1 cellular context compared by ENCODE assay signal in genomic region chr1:204454476-204454875, GRCh38.
TF ChIP-seq lines count a peak whose summit lies in the region.

No MANE protein-coding gene starts in this region.

TF ChIP-seq in H1, 55 proteins besides CTCF, POLR2A, EP300 and RAD21:
- no peak for TF ChIP-seq GTF2F1 (IDR thresholded peaks at IDR 0.05; ENCODE audit: borderline replicate concordance, low read depth, low read length)
- no peak for TF ChIP-seq GABPA (IDR thresholded peaks at IDR 0.05; ENCODE audit: borderline replicate concordance, insufficient read depth, low read length)
- no peak for TF ChIP-seq BCL11A (IDR thresholded peaks at IDR 0.05; ENCODE audit: low read depth in 2 of 2, low read length in 2 of 2)
- TF ChIP-seq, protein P1, sequence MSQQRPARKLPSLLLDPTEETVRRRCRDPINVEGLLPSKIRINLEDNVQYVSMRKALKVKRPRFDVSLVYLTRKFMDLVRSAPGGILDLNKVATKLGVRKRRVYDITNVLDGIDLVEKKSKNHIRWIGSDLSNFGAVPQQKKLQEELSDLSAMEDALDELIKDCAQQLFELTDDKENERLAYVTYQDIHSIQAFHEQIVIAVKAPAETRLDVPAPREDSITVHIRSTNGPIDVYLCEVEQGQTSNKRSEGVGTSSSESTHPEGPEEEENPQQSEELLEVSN (IDR thresholded peaks at IDR 0.05): no peak
- TF ChIP-seq SIN3A (conservative IDR thresholded peaks at IDR 0.05 in 1 of 2, IDR thresholded peaks at IDR 0.05 in 1 of 2; ENCODE audit: low read depth in 1 of 2, low read length in 2 of 2): no peak
- TF ChIP-seq BACH1 (IDR thresholded peaks at IDR 0.05; ENCODE audit: low read length): no peak
- TF ChIP-seq SIX5 (IDR thresholded peaks at IDR 0.05; ENCODE audit: low read depth, low read length): no peak
- no peak for TF ChIP-seq NANOG (IDR thresholded peaks at IDR 0.05; ENCODE audit: insufficient read depth, low read depth, low read length, poor library complexity, severe bottlenecking)
- TF ChIP-seq SAP30 (IDR thresholded peaks at IDR 0.05; ENCODE audit: insufficient read depth, insufficient replicate concordance, low read length): no peak
- no peak for TF ChIP-seq CEBPB (IDR thresholded peaks at IDR 0.05; ENCODE audit: low read depth, low read length)
- no peak for TF ChIP-seq KDM5A (IDR thresholded peaks at IDR 0.05; ENCODE audit: low read length)
- no peak for TF ChIP-seq RFX5 (IDR thresholded peaks at IDR 0.05; ENCODE audit: borderline replicate concordance, low read depth, low read length)
- no peak for TF ChIP-seq POU5F1 (IDR thresholded peaks at IDR 0.05; ENCODE audit: low read depth, low read length)
- TF ChIP-seq, protein P2, sequence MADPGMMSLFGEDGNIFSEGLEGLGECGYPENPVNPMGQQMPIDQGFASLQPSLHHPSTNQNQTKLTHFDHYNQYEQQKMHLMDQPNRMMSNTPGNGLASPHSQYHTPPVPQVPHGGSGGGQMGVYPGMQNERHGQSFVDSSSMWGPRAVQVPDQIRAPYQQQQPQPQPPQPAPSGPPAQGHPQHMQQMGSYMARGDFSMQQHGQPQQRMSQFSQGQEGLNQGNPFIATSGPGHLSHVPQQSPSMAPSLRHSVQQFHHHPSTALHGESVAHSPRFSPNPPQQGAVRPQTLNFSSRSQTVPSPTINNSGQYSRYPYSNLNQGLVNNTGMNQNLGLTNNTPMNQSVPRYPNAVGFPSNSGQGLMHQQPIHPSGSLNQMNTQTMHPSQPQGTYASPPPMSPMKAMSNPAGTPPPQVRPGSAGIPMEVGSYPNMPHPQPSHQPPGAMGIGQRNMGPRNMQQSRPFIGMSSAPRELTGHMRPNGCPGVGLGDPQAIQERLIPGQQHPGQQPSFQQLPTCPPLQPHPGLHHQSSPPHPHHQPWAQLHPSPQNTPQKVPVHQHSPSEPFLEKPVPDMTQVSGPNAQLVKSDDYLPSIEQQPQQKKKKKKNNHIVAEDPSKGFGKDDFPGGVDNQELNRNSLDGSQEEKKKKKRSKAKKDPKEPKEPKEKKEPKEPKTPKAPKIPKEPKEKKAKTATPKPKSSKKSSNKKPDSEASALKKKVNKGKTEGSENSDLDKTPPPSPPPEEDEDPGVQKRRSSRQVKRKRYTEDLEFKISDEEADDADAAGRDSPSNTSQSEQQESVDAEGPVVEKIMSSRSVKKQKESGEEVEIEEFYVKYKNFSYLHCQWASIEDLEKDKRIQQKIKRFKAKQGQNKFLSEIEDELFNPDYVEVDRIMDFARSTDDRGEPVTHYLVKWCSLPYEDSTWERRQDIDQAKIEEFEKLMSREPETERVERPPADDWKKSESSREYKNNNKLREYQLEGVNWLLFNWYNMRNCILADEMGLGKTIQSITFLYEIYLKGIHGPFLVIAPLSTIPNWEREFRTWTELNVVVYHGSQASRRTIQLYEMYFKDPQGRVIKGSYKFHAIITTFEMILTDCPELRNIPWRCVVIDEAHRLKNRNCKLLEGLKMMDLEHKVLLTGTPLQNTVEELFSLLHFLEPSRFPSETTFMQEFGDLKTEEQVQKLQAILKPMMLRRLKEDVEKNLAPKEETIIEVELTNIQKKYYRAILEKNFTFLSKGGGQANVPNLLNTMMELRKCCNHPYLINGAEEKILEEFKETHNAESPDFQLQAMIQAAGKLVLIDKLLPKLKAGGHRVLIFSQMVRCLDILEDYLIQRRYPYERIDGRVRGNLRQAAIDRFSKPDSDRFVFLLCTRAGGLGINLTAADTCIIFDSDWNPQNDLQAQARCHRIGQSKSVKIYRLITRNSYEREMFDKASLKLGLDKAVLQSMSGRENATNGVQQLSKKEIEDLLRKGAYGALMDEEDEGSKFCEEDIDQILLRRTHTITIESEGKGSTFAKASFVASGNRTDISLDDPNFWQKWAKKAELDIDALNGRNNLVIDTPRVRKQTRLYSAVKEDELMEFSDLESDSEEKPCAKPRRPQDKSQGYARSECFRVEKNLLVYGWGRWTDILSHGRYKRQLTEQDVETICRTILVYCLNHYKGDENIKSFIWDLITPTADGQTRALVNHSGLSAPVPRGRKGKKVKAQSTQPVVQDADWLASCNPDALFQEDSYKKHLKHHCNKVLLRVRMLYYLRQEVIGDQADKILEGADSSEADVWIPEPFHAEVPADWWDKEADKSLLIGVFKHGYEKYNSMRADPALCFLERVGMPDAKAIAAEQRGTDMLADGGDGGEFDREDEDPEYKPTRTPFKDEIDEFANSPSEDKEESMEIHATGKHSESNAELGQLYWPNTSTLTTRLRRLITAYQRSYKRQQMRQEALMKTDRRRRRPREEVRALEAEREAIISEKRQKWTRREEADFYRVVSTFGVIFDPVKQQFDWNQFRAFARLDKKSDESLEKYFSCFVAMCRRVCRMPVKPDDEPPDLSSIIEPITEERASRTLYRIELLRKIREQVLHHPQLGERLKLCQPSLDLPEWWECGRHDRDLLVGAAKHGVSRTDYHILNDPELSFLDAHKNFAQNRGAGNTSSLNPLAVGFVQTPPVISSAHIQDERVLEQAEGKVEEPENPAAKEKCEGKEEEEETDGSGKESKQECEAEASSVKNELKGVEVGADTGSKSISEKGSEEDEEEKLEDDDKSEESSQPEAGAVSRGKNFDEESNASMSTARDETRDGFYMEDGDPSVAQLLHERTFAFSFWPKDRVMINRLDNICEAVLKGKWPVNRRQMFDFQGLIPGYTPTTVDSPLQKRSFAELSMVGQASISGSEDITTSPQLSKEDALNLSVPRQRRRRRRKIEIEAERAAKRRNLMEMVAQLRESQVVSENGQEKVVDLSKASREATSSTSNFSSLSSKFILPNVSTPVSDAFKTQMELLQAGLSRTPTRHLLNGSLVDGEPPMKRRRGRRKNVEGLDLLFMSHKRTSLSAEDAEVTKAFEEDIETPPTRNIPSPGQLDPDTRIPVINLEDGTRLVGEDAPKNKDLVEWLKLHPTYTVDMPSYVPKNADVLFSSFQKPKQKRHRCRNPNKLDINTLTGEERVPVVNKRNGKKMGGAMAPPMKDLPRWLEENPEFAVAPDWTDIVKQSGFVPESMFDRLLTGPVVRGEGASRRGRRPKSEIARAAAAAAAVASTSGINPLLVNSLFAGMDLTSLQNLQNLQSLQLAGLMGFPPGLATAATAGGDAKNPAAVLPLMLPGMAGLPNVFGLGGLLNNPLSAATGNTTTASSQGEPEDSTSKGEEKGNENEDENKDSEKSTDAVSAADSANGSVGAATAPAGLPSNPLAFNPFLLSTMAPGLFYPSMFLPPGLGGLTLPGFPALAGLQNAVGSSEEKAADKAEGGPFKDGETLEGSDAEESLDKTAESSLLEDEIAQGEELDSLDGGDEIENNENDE (IDR thresholded peaks at IDR 0.05; ENCODE audit: insufficient replicate concordance, low read length): no peak
